Comparison of ENCODE assay signal across 18 cellular contexts in genomic region chr7:134948736-134949135, GRCh38. TPM values are rescaled to one million over a fixed set of nuclear protein-coding genes. Genes with fewer than 3 reads are reported as not detected.
DNase-seq lines count a peak whose midpoint lies in the region; ATAC-seq and TF ChIP-seq lines count a peak whose summit lies in the region.
"Had no signal": no experiment of that assay in that cellular context is flagged by ENCODE, and none has a peak within 500 bp of the region (broad histone marks: within the 10 kb centered on the region; RNA-seq: fewer than 3 reads in every experiment).

No MANE protein-coding gene starts in this region.

- H3K4me1 ChIP-seq in PC-9 (replicated peaks; ENCODE audit: insufficient read depth) (peaks cover 10% of the 10 kb centered on the region), esophagus muscularis mucosa (peaks cover 0 to 50% (median 44%) of the 10 kb centered on the region in 4 donors), osteoblast (ENCODE audit: insufficient read depth, low read length) (peaks cover 19% of the 10 kb centered on the region), heart right ventricle (peaks cover 0 to 4% (median 0%) of the 10 kb centered on the region in 9 donors)
- H3K4me1 ChIP-seq: colonic mucosa had no signal

- intact Hi-C loops in PC-9 (cut with micrococcal nuclease; ENCODE audit: unreplicated experiment) = no loop called here
- intact Hi-C loops in esophagus muscularis mucosa (cut with DNase I) = no loop called here
- intact Hi-C loops in heart right ventricle (cut with DNase I) = loop anchor here in 2 of 10 donors (10.0 kb wide), 2 partner anchors 194 to 254 kb away; no protein-coding TSS in a partner anchor

- H3K79me2 ChIP-seq in PC-9 (ENCODE audit: low read depth) (no peaks in the 10 kb centered on the region), osteoblast (ENCODE audit: insufficient read depth, low read length) (peaks cover 15% of the 10 kb centered on the region)

- no peaks in the 10 kb centered on the region for H4K20me1 ChIP-seq in PC-9 (ENCODE audit: insufficient read depth)
- peaks cover 28% of the 10 kb centered on the region for H4K20me1 ChIP-seq in osteoblast (ENCODE audit: insufficient read depth, low read length)
- H4K20me1 ChIP-seq: BLaER1 treated with 17β-estradiol and CSF1 and Interleukin-3, amounts not matched to agents 10 nM and 100 nM had no signal

- BruUV-seq in PC-9 (replicated peaks; lab: Mats Ljungman, UMichigan) = no TSS peak

- no peak for ATAC-seq in heart right ventricle
- no peak for ATAC-seq in GM21381 (IDR thresholded peaks at IDR 0.05; ENCODE audit: unreplicated experiment)
- ATAC-seq: stimulated activated effector memory CD8-positive, alpha-beta T cell treated with anti-CD3 and anti-CD28 coated beads, Interleukin-12 subunit alpha, Interleukin-12 subunit beta, amount 100 ng/mL, for 72 hours; T-cell had no signal

- H3K9me3 ChIP-seq in PC-9 (ENCODE audit: insufficient read depth, low read depth) (no peaks in the 10 kb centered on the region), esophagus muscularis mucosa (no peaks in the 10 kb centered on the region), osteoblast (ENCODE audit: low read depth, low read length) (no peaks in the 10 kb centered on the region), heart right ventricle (no peaks in the 10 kb centered on the region)
- H3K9me3 ChIP-seq: BLaER1 treated with 17β-estradiol and CSF1 and Interleukin-3, amounts not matched to agents 10 nM and 100 nM; colonic mucosa; tibial nerve had no signal

- H3K4me2 ChIP-seq in PC-9 (peak overlapping the region; percentile 41), osteoblast (ENCODE audit: insufficient read depth, low read length) (no peak overlapping the region)
- H3K4me2 ChIP-seq: BLaER1 treated with 17β-estradiol and CSF1 and Interleukin-3, amounts not matched to agents 10 nM and 100 nM had no signal

- H2AFZ ChIP-seq in PC-9 (no peak overlapping the region), osteoblast (ENCODE audit: low read length) (no peak overlapping the region)

- 76% methylated on average over 1 of the region's 1 CpG for WGBS in esophagus muscularis mucosa
- 81 to 92% methylated on average over 1 of the region's 1 CpG for WGBS in heart right ventricle, 2 donors

- 0 out of 2 replicates have a peak, but pooled peaks cover 3% of the 10 kb centered on the region for H3F3A ChIP-seq in PC-9 (ENCODE audit: insufficient read depth, low read depth)

- peaks cover 4% of the 10 kb centered on the region; the same call in 1 of the 2 replicates for H3K9me2 ChIP-seq in PC-9 (ENCODE audit: insufficient read depth)

- TF ChIP-seq CTCF in PC-9 (conservative IDR thresholded peaks at IDR 0.05) (no peak), esophagus muscularis mucosa (IDR thresholded peaks at IDR 0.05) (no peak), osteoblast (IDR thresholded peaks at IDR 0.05; ENCODE audit: extremely low read depth, low read depth, low read length) (no peak), heart right ventricle (IDR thresholded peaks at IDR 0.05) (no peak)

- TF ChIP-seq EP300 in esophagus muscularis mucosa (IDR thresholded peaks at IDR 0.05) = no peak

- H3K27me3 ChIP-seq in PC-9 (ENCODE audit: insufficient read depth, low read depth) (no peaks in the 10 kb centered on the region), esophagus muscularis mucosa (no peaks in the 10 kb centered on the region), osteoblast (ENCODE audit: insufficient read depth, low read length) (no peaks in the 10 kb centered on the region), heart right ventricle (no peaks in the 10 kb centered on the region)
- H3K27me3 ChIP-seq: BLaER1 treated with 17β-estradiol and CSF1 and Interleukin-3, amounts not matched to agents 10 nM and 100 nM; colonic mucosa; tibial nerve had no signal

- TF ChIP-seq POLR2A in esophagus muscularis mucosa (IDR thresholded peaks at IDR 0.05; ENCODE audit: low read depth) = no peak

- POLR2A ChIA-PET in PC-9 (lab: Charles Lee; ENCODE audit: unreplicated experiment) = no interaction called here

- H3K36me3 ChIP-seq in PC-9 (ENCODE audit: low read depth) (no peaks in the 10 kb centered on the region), esophagus muscularis mucosa (peaks cover 72 to 96% (median 89%) of the 10 kb centered on the region in 4 donors), osteoblast (ENCODE audit: insufficient read depth, low read length) (peaks cover 95% of the 10 kb centered on the region), heart right ventricle (peaks cover 3 to 100% (median 74%) of the 10 kb centered on the region in 9 donors)
- H3K36me3 ChIP-seq: colonic mucosa had no signal

- H3K27ac ChIP-seq in PC-9 (peak overlapping the region; percentile 8; the same call in 1 of the 2 replicates), esophagus muscularis mucosa (replicated peaks in 1 of 4) (peak overlapping the region; percentile 58 to 89 (median 66)), osteoblast (ENCODE audit: low read depth, low read length) (peak overlapping the region; percentile 52), heart right ventricle (peak overlapping the region in 1 of 10 donors; percentile 5)
- H3K27ac ChIP-seq: colonic mucosa had no signal

- CTCF ChIA-PET in PC-9 (lab: Charles Lee) = interaction anchor here (0.7 to 1.0 kb wide), 2 partner anchors 259 to 272 kb away, joined by 3 to 4 read pairs; no protein-coding TSS in a partner anchor

- DNase-seq in PC-9 = peak; percentile 23 to 48
- no peak for DNase-seq in esophagus muscularis mucosa (ENCODE audit: extremely low spot score)
- DNase-seq in osteoblast (ENCODE audit: insufficient read length, low spot score, missing footprints) = peak; percentile 54
- DNase-seq in stimulated activated naive CD4-positive, alpha-beta T cell (lab: John Stamatoyannopoulos, UW) = no peak
- no peak for DNase-seq in NCI-H2227 (lab: John Stamatoyannopoulos, UW; ENCODE audit: unreplicated experiment)
- DNase-seq in heart right ventricle = no peak
- DNase-seq: activated CD4-positive, alpha-beta T cell treated with anti-CD3 and anti-CD28 coated beads, Interleukin-2, amount 50 U/mL, for 1 hour; activated naive CD4-positive, alpha-beta T cell treated with anti-CD3 and anti-CD28 coated beads, Interleukin-2, amount 50 U/mL, for 16 hours; colonic mucosa; head of caudate nucleus; NCI-H1417 treated with DMSO at 0.1 percent for 48 hours; NCI-H69; nucleus accumbens; T-cell had no signal

- no peak overlapping the region for H3K4me3 ChIP-seq in PC-9
- H3K4me3 ChIP-seq in esophagus muscularis mucosa = no peak overlapping the region
- H3K4me3 ChIP-seq in osteoblast (ENCODE audit: insufficient read depth, low read length) = no peak overlapping the region
- H3K4me3 ChIP-seq in heart right ventricle = no peak overlapping the region
- H3K4me3 ChIP-seq: BLaER1 treated with 17β-estradiol and CSF1 and Interleukin-3, amounts not matched to agents 10 nM and 100 nM; colonic mucosa; tibial nerve had no signal

RNA-seq across cellular contexts. Expression of gene AGBL3, which starts 37.6 kb away (rescaled TPM):
- total RNA-seq in PC-9 (2021) (3.2 and 4.3 TPM in 2 replicates), esophagus muscularis mucosa (1 to 10 TPM in 3 of 4 donors, under 1 TPM in 1; 0.66 to 3.3 (median 1.7) TPM), osteoblast (2.2 and 2.7 TPM in 2 replicates), heart right ventricle (1 to 10 TPM in 8 of 10 donors, under 1 TPM in 2; 0.64 to 2.6 (median 1.3) TPM)
- under 1 TPM; 0.88 to 0.95 TPM for polyA plus RNA-seq in heart right ventricle

Comparison
In these comparisons a context has a peak if more than half of its experiments do, and no peak if none do; other contexts are left out.
1. DNase-seq: peak in PC-9 (2 of 2) and osteoblast (single experiment); none in esophagus muscularis mucosa (single experiment), stimulated activated naive CD4-positive, alpha-beta T cell (0 of 6), NCI-H2227 (single experiment) and heart right ventricle (0 of 2).